ENCODE assay signal across 18 cellular contexts in the genomic region with DNA sequence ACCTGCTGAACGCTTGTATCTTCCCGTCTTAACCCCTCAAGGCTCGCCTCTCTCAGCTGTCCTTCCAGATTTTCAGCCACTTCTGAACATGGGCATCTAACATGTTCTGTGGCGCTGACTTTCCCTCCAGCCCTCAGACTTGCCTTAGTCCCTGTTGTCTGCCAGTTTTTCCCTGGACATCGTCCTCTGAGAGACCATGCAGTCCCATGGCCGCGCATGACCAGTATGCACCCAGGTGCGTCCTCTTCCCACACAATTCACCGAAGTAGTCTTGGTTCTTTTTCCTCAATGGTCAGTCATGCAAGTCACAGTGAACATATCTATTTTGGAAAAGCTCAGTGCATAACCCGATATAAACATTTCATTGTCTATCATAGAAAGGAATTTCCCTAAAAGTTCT. TPM values are rescaled to one million over a fixed set of nuclear protein-coding genes. Genes with fewer than 3 reads are reported as not detected.
"Had no signal": no experiment of that assay in that cellular context is flagged by ENCODE, and none has a peak within 500 bp of the region (broad histone marks: within the 10 kb centered on the region; RNA-seq: fewer than 3 reads in every experiment).

No MANE protein-coding gene starts in this region.

- H3K4me1 ChIP-seq: colonic mucosa, esophagus muscularis mucosa, foreskin keratinocyte, gastroesophageal sphincter, heart right ventricle, left lung, lower lobe of right lung had no signal

- DNase-seq: cerebellar nuclear complex; colonic mucosa; dermis blood vessel endothelial cell; dorsolateral prefrontal cortex; effector CD8-positive, alpha-beta T cell; effector memory CD8-positive, alpha-beta T cell; foreskin keratinocyte; heart right ventricle; hippocampal formation; left cardiac atrium; left lung; left ventricle myocardium superior; lower lobe of right lung; mesenchymal stem cell; midbrain had no signal

- ATAC-seq: effector memory CD8-positive, alpha-beta T cell; foreskin keratinocyte; gastroesophageal sphincter; heart right ventricle; left cardiac atrium; left lung; left ventricle myocardium superior; lower lobe of right lung had no signal

- H3K9me3 ChIP-seq: colonic mucosa, esophagus muscularis mucosa, gastroesophageal sphincter, heart right ventricle, left lung, lower lobe of right lung had no signal

- H3K27ac ChIP-seq: colonic mucosa, dorsolateral prefrontal cortex, esophagus muscularis mucosa, foreskin keratinocyte, gastroesophageal sphincter, heart right ventricle, left lung, lower lobe of right lung had no signal

- H3K4me3 ChIP-seq: colonic mucosa, dorsolateral prefrontal cortex, esophagus muscularis mucosa, gastroesophageal sphincter, heart right ventricle, left lung, lower lobe of right lung had no signal

- H3K27me3 ChIP-seq: dorsolateral prefrontal cortex, esophagus muscularis mucosa, gastroesophageal sphincter had no signal

- H3K36me3 ChIP-seq: colonic mucosa, esophagus muscularis mucosa, gastroesophageal sphincter, heart right ventricle, left lung, lower lobe of right lung had no signal

RNA-seq across cellular contexts. Expression of a gene that starts 9.2 kb away (rescaled TPM):
- polyA plus RNA-seq: keratinocyte had no signal
